Comparison of ENCODE assay signal across 13 cellular contexts in the genomic region with DNA sequence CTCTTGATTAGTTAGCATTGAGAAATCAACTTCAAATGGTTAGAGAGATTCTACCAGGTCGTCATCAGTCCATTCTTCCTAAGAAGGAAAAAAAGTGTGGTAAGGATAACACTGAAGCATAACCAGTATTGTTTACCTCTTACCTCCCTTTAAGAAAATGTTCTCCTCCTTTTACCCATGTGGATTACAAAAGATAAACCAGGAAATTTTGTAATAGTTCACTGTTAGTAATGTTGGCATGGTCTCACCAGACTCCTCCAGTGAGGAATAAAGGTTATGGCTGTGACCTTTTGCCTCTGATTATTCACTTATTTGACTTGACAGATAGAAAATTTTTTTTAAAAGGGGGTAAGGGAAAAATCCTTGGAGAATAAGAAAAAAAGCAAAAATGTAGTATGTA. TPM values are rescaled to one million over a fixed set of nuclear protein-coding genes. Genes with fewer than 3 reads are reported as not detected.
A peak's percentile ranks its signal among the peaks of the same experiment; 100 is the strongest.
DNase-seq lines count a peak whose midpoint lies in the region; ATAC-seq and TF ChIP-seq lines count a peak whose summit lies in the region.
"Had no signal": no experiment of that assay in that cellular context is flagged by ENCODE, and none has a peak within 500 bp of the region (broad histone marks: within the 10 kb centered on the region; RNA-seq: fewer than 3 reads in every experiment).

No MANE protein-coding gene starts in this region.

- BruUV-seq in IMR-90 (replicated peaks; lab: Mats Ljungman, UMichigan), result no TSS peak

- ATAC-seq in IMR-90 (ENCODE audit: low read depth) (peak; percentile 42), memory B cell (ENCODE audit: low read depth) (no peak), HG03457 (IDR thresholded peaks at IDR 0.05; ENCODE audit: unreplicated experiment) (no peak), GM21717 (IDR thresholded peaks at IDR 0.05; ENCODE audit: unreplicated experiment) (no peak)
- ATAC-seq: activated T-cell treated with anti-CD3 and anti-CD28 coated beads, Interleukin-2, amount 50 U/mL, for 4 hours had no signal

- no peak overlapping the region for H4K91ac ChIP-seq in IMR-90 (ENCODE audit: insufficient read depth, low read depth, low read length)

- no peak overlapping the region for H3K14ac ChIP-seq in IMR-90 (replicated peaks; ENCODE audit: low read depth, low read length)

- H3K4me3 ChIP-seq in IMR-90 (ENCODE audit: insufficient read depth, low read depth, low read length) (no peak overlapping the region), choroid plexus epithelial cell (ENCODE audit: low read depth, low read length) (no peak overlapping the region)

- POLR2A ChIA-PET in IMR-90 (lab: Charles Lee; ENCODE audit: unreplicated experiment) (no interaction called here), GM10248 (lab: Yijun Ruan, JAX) (no interaction called here)

- no peaks in the 10 kb centered on the region for H3K4me1 Mint-ChIP-seq in memory B cell

- TF ChIP-seq CTCF in AG09319 (IDR thresholded peaks at IDR 0.05; ENCODE audit: low read depth, low read length), result no peak
- no peak for TF ChIP-seq CTCF in IMR-90 (conservative IDR thresholded peaks at IDR 0.05; ENCODE audit: low read depth, low read length)
- no peak for TF ChIP-seq CTCF in choroid plexus epithelial cell (conservative IDR thresholded peaks at IDR 0.05; ENCODE audit: low read depth, low read length)
- no peak for TF ChIP-seq CTCF in GM10248 (IDR thresholded peaks at IDR 0.05; ENCODE audit: control extremely low read depth, extremely low read depth, low read depth, missing control alignments)

- no peak overlapping the region for H2BK15ac ChIP-seq in IMR-90 (ENCODE audit: low read depth, low read length)

- H3K4me3 Mint-ChIP-seq in memory B cell, result no peak overlapping the region
- H3K4me3 Mint-ChIP-seq: activated T-cell treated with anti-CD3 and anti-CD28 coated beads, Interleukin-2, amount 50 U/mL, for 4 hours; CD4-positive, alpha-beta T cell had no signal

- H3K79me1 ChIP-seq in IMR-90 (ENCODE audit: low read depth in 1 of 2, low read length in 2 of 2), result peaks cover 22 to 41% of the 10 kb centered on the region in 2 experiments

- H3K4ac ChIP-seq in IMR-90 (ENCODE audit: low read depth, low read length), result no peak overlapping the region

- in situ Hi-C loops in IMR-90 (cut with MboI; ENCODE audit: low sequenced_read_pairs), result no loop called here

- H3K9ac ChIP-seq in IMR-90 (ENCODE audit: low read depth, low read length), result no peak overlapping the region

- peaks cover 6% of the 10 kb centered on the region; the same call in 1 of the 2 replicates for H3K9me1 ChIP-seq in IMR-90 (ENCODE audit: insufficient read depth, low read length)

- no peak overlapping the region; a peak in 1 of 4 replicates for H4K8ac ChIP-seq in IMR-90 (ENCODE audit: low read depth in 2 of 2, low read length in 2 of 2)

- H3K36me3 ChIP-seq in IMR-90 (ENCODE audit: control insufficient read depth, insufficient read depth, low read length), result peaks cover 33% of the 10 kb centered on the region

- peak; percentile 65 for DNase-seq in AG09319 (ENCODE audit: extremely low read depth, low read depth)
- DNase-seq in IMR-90, result peak; percentile 83
- peak; percentile 81 for DNase-seq in choroid plexus epithelial cell (ENCODE audit: low read depth)
- DNase-seq in memory B cell (ENCODE audit: low spot score in 2 of 2), result no peak
- no peak for DNase-seq in DMS153 treated with DMSO at 0.1 percent for 48 hours (lab: John Stamatoyannopoulos, UW; ENCODE audit: unreplicated experiment)
- no peak for DNase-seq in GM10248 (ENCODE audit: extremely low spot score)
- DNase-seq: activated T-cell treated with anti-CD3 and anti-CD28 coated beads, Interleukin-2, amount 50 U/mL, for 4 hours; CD4-positive, alpha-beta T cell; glutamatergic neuron; SHP77 had no signal

- H3K27ac ChIP-seq in IMR-90 (ENCODE audit: insufficient read depth, low read length), result peak overlapping the region; percentile 66; the same call in 1 of the 2 replicates
- H3K27ac ChIP-seq: VCaP had no signal

- H3K23ac ChIP-seq in IMR-90 (ENCODE audit: low read depth, low read length), result peak overlapping the region; percentile 26; the same call in 1 of the 2 replicates

- H2BK5ac ChIP-seq in IMR-90 (ENCODE audit: low read depth, low read length, poor library complexity, severe bottlenecking), result peak overlapping the region; percentile 99

- no peaks in the 10 kb centered on the region for H4K20me1 ChIP-seq in IMR-90 (ENCODE audit: insufficient read depth, low read length)

- H2AFZ ChIP-seq in IMR-90 (replicated peaks; ENCODE audit: low read length, poor library complexity), result no peak overlapping the region

- dilution Hi-C loops in IMR-90 (cut with HindIII; ENCODE audit: low sequenced_read_pairs, unreplicated experiment), result no loop called here

- H2BK20ac ChIP-seq in IMR-90 (ENCODE audit: low read depth, low read length), result peak overlapping the region; percentile 23; the same call in 1 of the 2 replicates

- peaks cover 14% of the 10 kb centered on the region for H3K4me1 ChIP-seq in IMR-90 (ENCODE audit: control insufficient read depth, insufficient read depth, low read length)

- H3K27me3 Mint-ChIP-seq in memory B cell, result no peaks in the 10 kb centered on the region
- H3K27me3 Mint-ChIP-seq: CD4-positive, alpha-beta T cell had no signal

- H3K4me2 ChIP-seq in IMR-90 (ENCODE audit: low read depth, low read length), result 0 out of 2 replicates have a peak overlapping the region, but pooled peaks have one; percentile 30

- CTCF ChIA-PET in IMR-90 (lab: Yijun Ruan, JAX) (no interaction called here), GM10248 (lab: Yijun Ruan, JAX) (interaction anchor here (1.0 to 1.9 kb wide), 3 partner anchors 10 to 22 kb away, joined by 3 to 8 read pairs (median 4); no protein-coding TSS in a partner anchor)

- no peak overlapping the region for H2AK5ac ChIP-seq in IMR-90 (ENCODE audit: low read depth, low read length)

- H3K27ac Mint-ChIP-seq in memory B cell, result peak overlapping the region; percentile 70
- H3K27ac Mint-ChIP-seq: CD4-positive, alpha-beta T cell had no signal

- no peak overlapping the region for H2AK9ac ChIP-seq in IMR-90 (replicated peaks; ENCODE audit: low read depth, low read length, poor library complexity)

- H3K56ac ChIP-seq in IMR-90 (ENCODE audit: extremely low read depth, insufficient read depth, low read length), result peak overlapping the region; percentile 28; the same call in 1 of the 2 replicates

- H3K36me3 Mint-ChIP-seq in memory B cell, result peaks cover 24% of the 10 kb centered on the region

- TF ChIP-seq POLR2A in IMR-90 (IDR thresholded peaks at IDR 0.05; ENCODE audit: low read depth, low read length), result no peak

- H3K9me3 Mint-ChIP-seq in memory B cell, result no peaks in the 10 kb centered on the region
- H3K9me3 Mint-ChIP-seq: activated T-cell treated with anti-CD3 and anti-CD28 coated beads, Interleukin-2, amount 50 U/mL, for 4 hours; CD4-positive, alpha-beta T cell had no signal

- no peak for TF ChIP-seq RAD21 in IMR-90 (IDR thresholded peaks at IDR 0.05; ENCODE audit: low read length)

- H2BK120ac ChIP-seq in IMR-90 (ENCODE audit: low read depth, low read length), result no peak overlapping the region

- no peaks in the 10 kb centered on the region for H3K9me3 ChIP-seq in IMR-90 (ENCODE audit: control insufficient read depth, insufficient read depth, low read length)

- no peak overlapping the region for H4K5ac ChIP-seq in IMR-90 (ENCODE audit: low read depth, low read length)

- intact Hi-C loops in IMR-90 (cut with micrococcal nuclease), result loop anchor here (2.0 to 5.0 kb wide), 2 partner anchors 16 to 272 kb away; no protein-coding TSS in a partner anchor

- H3K18ac ChIP-seq in IMR-90 (ENCODE audit: low read depth, low read length), result no peak overlapping the region

- no peaks in the 10 kb centered on the region for H3K27me3 ChIP-seq in IMR-90 (ENCODE audit: control insufficient read depth, insufficient read depth, low read length)

- WGBS in IMR-90 (ENCODE audit: extremely low coverage in 2 of 2, insufficient read length in 1 of 2), 2 experiments, result no CpG with 5 or more reads among the region's 1 CpG

TF ChIP-seq in IMR-90, 13 proteins besides CTCF, POLR2A, EP300 and RAD21:
- TF ChIP-seq SMC3 (IDR thresholded peaks at IDR 0.05; ENCODE audit: low read depth, low read length), result no peak
- TF ChIP-seq CEBPB (IDR thresholded peaks at IDR 0.05; ENCODE audit: low read depth, low read length), result peak; percentile 45

RNA-seq across cellular contexts. Expression of gene CCNH, which starts 18.3 kb away (rescaled TPM):
- 97.8 and 100 TPM in 2 replicates for total RNA-seq in IMR-90 (2012; rRNA removed)
- polyA plus RNA-seq in IMR-90 (2012; rRNA removed), result 36.0 and 37.4 TPM in 2 replicates
- polyA plus RNA-seq in IMR-90 (2012; cell fraction: cytosol; rRNA removed), result 22.5 and 31.2 TPM in 2 replicates
- 24.1 and 64.0 TPM in 2 replicates for polyA plus RNA-seq in IMR-90 (2012; cell fraction: nucleus; rRNA removed; ENCODE audit: low replicate concordance)

Comparison
In these comparisons a context has a peak if more than half of its experiments do, and no peak if none do; other contexts are left out.
1. DNase-seq: peak in AG09319 (single experiment), IMR-90 (single experiment) and choroid plexus epithelial cell (single experiment); none in memory B cell (0 of 2), DMS153 treated with DMSO at 0.1 percent for 48 hours (single experiment) and GM10248 (single experiment).